14 cellular contexts compared by ENCODE assay signal in genomic region chr11:76656571-76657081, GRCh38. TPM values are rescaled to one million over a fixed set of nuclear protein-coding genes. Genes with fewer than 3 reads are reported as not detected.
DNase-seq lines count a peak whose midpoint lies in the region; ATAC-seq, FAIRE-seq and TF ChIP-seq lines count a peak whose summit lies in the region.
"Had no signal": no experiment of that assay in that cellular context is flagged by ENCODE, and none has a peak within 500 bp of the region (broad histone marks: within the 10 kb centered on the region; RNA-seq: fewer than 3 reads in every experiment).

No MANE protein-coding gene starts in this region.

- no peak overlapping the region for H2BK15ac ChIP-seq in H9 (ENCODE audit: low read depth, low read length)

- DNase-seq in H9 (peak; percentile 25), chondrocyte (ENCODE audit: low spot score) (peak; percentile 44), left lobe of liver (ENCODE audit: low spot score) (peak; percentile 26), HTR-8/SVneo (ENCODE audit: insufficient read length, low spot score) (no peak), cerebellar cortex (ENCODE audit: low spot score) (no peak), NAMALWA (ENCODE audit: low spot score) (no peak), body of pancreas (no peak)
- DNase-seq in stimulated activated CD8-positive, alpha-beta memory T cell treated with anti-CD3 and anti-CD28 coated beads, Interleukin-4, amount 100 ng/mL, for 48 hours, result peak; percentile 14
- DNase-seq: NCI-H1092 treated with DMSO at 0.1 percent for 48 hours, NCI-H510A treated with DMSO at 0.1 percent for 48 hours had no signal

- no peak overlapping the region for H3K9ac ChIP-seq in H9 (ENCODE audit: extremely low read depth, insufficient read length, low read length)

- H2AK5ac ChIP-seq in H9 (ENCODE audit: insufficient read length, low read length), result no peak overlapping the region

- H3K36me3 ChIP-seq in body of pancreas (replicated peaks in 1 of 2; ENCODE audit: insufficient read depth in 1 of 2, low read depth in 2 of 2), result no peaks in the 10 kb centered on the region
- H3K36me3 ChIP-seq: HAP-1 had no signal

- WGBS in H9 (ENCODE audit: extremely low coverage, insufficient read length, low lambda C conversion rate), result no CpG with 5 or more reads among the region's 7 CpGs
- WGBS in body of pancreas, 2 donors, result 56 to 74% methylated on average over 7 of the region's 7 CpGs

- no peaks in the 10 kb centered on the region for H3K9me3 Mint-ChIP-seq in H9
- H3K9me3 Mint-ChIP-seq in chondrocyte (ENCODE audit: low read depth), result no peaks in the 10 kb centered on the region

- intact Hi-C loops in body of pancreas (cut with DNase I), result no loop called here

- no peak overlapping the region for H3K4ac ChIP-seq in H9 (ENCODE audit: low read depth, low read length)

- no peak overlapping the region for H4K91ac ChIP-seq in H9 (ENCODE audit: insufficient read length, low read depth, low read length)

- H3K4me1 Mint-ChIP-seq in H9 (peaks cover 11 to 29% of the 10 kb centered on the region in 2 experiments), chondrocyte (ENCODE audit: low read depth) (peaks cover 63% of the 10 kb centered on the region)

- H3K23me2 ChIP-seq in H9 (ENCODE audit: insufficient read length, low read depth, low read length, poor library complexity, severe bottlenecking), result no peaks in the 10 kb centered on the region

- no peaks in the 10 kb centered on the region for H4K20me1 ChIP-seq in H9 (ENCODE audit: control insufficient read depth, insufficient read depth, insufficient read length)

- H3K79me1 ChIP-seq in H9 (ENCODE audit: insufficient read depth, low read depth, low read length, poor library complexity, severe bottlenecking), result no peaks in the 10 kb centered on the region

- H3K27ac Mint-ChIP-seq in H9, result peak overlapping the region in 1 of 3 experiments; percentile 85; a peak in 1 of 7 replicates
- H3K27ac Mint-ChIP-seq in chondrocyte (ENCODE audit: unreplicated experiment), result peak overlapping the region; percentile 74

- no peak overlapping the region for H3K27ac ChIP-seq in H9 (ENCODE audit: insufficient read length, low read depth, low read length)
- no peak overlapping the region for H3K27ac ChIP-seq in body of pancreas
- H3K27ac ChIP-seq: C4-2B had no signal

- ATAC-seq in left lobe of liver (no peak), body of pancreas (no peak)

- H3K27me3 Mint-ChIP-seq in H9 (ENCODE audit: low read depth), result peaks cover 2% of the 10 kb centered on the region
- no peaks in the 10 kb centered on the region for H3K27me3 Mint-ChIP-seq in chondrocyte (ENCODE audit: low read depth)

- H3K4me2 ChIP-seq in H9 (ENCODE audit: insufficient read depth, insufficient read length, low read length), result no peak overlapping the region

- no peaks in the 10 kb centered on the region for H3K27me3 ChIP-seq in H9 (ENCODE audit: insufficient read depth, low read length)
- no peaks in the 10 kb centered on the region for H3K27me3 ChIP-seq in body of pancreas

- H3K14ac ChIP-seq in H9 (ENCODE audit: insufficient read depth, low read length), result no peak overlapping the region

- H4K8ac ChIP-seq in H9 (replicated peaks; ENCODE audit: insufficient read length, low read depth, low read length), result no peak overlapping the region

- H2BK120ac ChIP-seq in H9 (ENCODE audit: low read depth, low read length, poor library complexity, severe bottlenecking), result no peak overlapping the region

- no peak overlapping the region for H2BK20ac ChIP-seq in H9 (ENCODE audit: low read depth, low read length, poor library complexity, severe bottlenecking)

- no peak for TF ChIP-seq POLR2A in body of pancreas (IDR thresholded peaks at IDR 0.05)

- H2BK12ac ChIP-seq in H9 (ENCODE audit: insufficient read length, low read depth, low read length), result no peak overlapping the region

- no peak overlapping the region for H3K23ac ChIP-seq in H9 (ENCODE audit: insufficient read length, low read depth, low read length)

- no peak overlapping the region for H3T11ph ChIP-seq in H9 (ENCODE audit: low read length)

- no peak overlapping the region for H4K5ac ChIP-seq in H9 (ENCODE audit: insufficient read length, low read depth, low read length)

- no peak for TF ChIP-seq CTCF in H9 (conservative IDR thresholded peaks at IDR 0.05)
- TF ChIP-seq CTCF in chondrocyte (IDR thresholded peaks at IDR 0.05), result no peak
- TF ChIP-seq CTCF in body of pancreas (IDR thresholded peaks at IDR 0.05), result no peak

- no peaks in the 10 kb centered on the region for H3K79me2 ChIP-seq in H9 (ENCODE audit: insufficient read depth, low read length)

- H3K9me3 ChIP-seq in H9 (ENCODE audit: control insufficient read depth, low read depth, low read length) (no peaks in the 10 kb centered on the region), body of pancreas (no peaks in the 10 kb centered on the region)
- H3K9me3 ChIP-seq: HAP-1 had no signal

- H2BK5ac ChIP-seq in H9 (ENCODE audit: insufficient read length, low read length), result no peak overlapping the region

- no peak overlapping the region for H3K56ac ChIP-seq in H9 (ENCODE audit: insufficient read length, low read depth, low read length)

- no peak overlapping the region for H3K4me3 ChIP-seq in body of pancreas
- H3K4me3 ChIP-seq: HAP-1 had no signal

- H3K4me1 ChIP-seq in H9 (ENCODE audit: insufficient read depth, low read length) (no peaks in the 10 kb centered on the region), body of pancreas (no peaks in the 10 kb centered on the region)
- H3K4me1 ChIP-seq: HAP-1 had no signal

- no peak overlapping the region for H2AFZ ChIP-seq in H9 (ENCODE audit: low read length)

- no peak overlapping the region for H3K18ac ChIP-seq in H9 (ENCODE audit: insufficient read length, low read depth, low read length)

- no peak overlapping the region; a peak in 1 of 5 replicates for H3K4me3 Mint-ChIP-seq in H9
- no peak overlapping the region for H3K4me3 Mint-ChIP-seq in chondrocyte (ENCODE audit: unreplicated experiment)

- no peak for FAIRE-seq in HTR-8/SVneo (lab: Jason Lieb, UNC)
- FAIRE-seq: frontal cortex, GM12891 had no signal

- H3K36me3 Mint-ChIP-seq in H9 (ENCODE audit: insufficient read depth in 1 of 3, low read depth in 3 of 3) (no peaks in the 10 kb centered on the region), chondrocyte (ENCODE audit: low read depth) (peaks cover 30% of the 10 kb centered on the region)

RNA-seq across cellular contexts. Expression of gene LRRC32, which starts 13.9 kb away (rescaled TPM):
- 0.46 and 0.59 TPM in 2 replicates for total RNA-seq in H9 (2021)
- 113 to 367 TPM (median 367 TPM) in 3 replicates for total RNA-seq in chondrocyte
- total RNA-seq in left lobe of liver, result 10.5 TPM
- 10 to 100 TPM in 1 of 2 donors, 1 to 10 TPM in 1; 9.1 to 17.8 TPM for total RNA-seq in body of pancreas

Comparison
In these comparisons a context has a peak if more than half of its experiments do, and no peak if none do; other contexts are left out.
1. DNase-seq: peak in H9 (single experiment), chondrocyte (single experiment), left lobe of liver (single experiment) and stimulated activated CD8-positive, alpha-beta memory T cell treated with anti-CD3 and anti-CD28 coated beads, Interleukin-4, amount 100 ng/mL, for 48 hours (single experiment); none in HTR-8/SVneo (single experiment), cerebellar cortex (single experiment), NAMALWA (single experiment) and body of pancreas (0 of 4).